Comparison of ENCODE assay signal across 14 cellular contexts in genomic region chr9:133089271-133089671, GRCh38. TPM values are rescaled to one million over a fixed set of nuclear protein-coding genes. Genes with fewer than 3 reads are reported as not detected.
DNase-seq lines count a peak whose midpoint lies in the region; ATAC-seq lines count a peak whose summit lies in the region.
"Had no signal": no experiment of that assay in that cellular context is flagged by ENCODE, and none has a peak within 500 bp of the region (broad histone marks: within the 10 kb centered on the region; RNA-seq: fewer than 3 reads in every experiment).

No MANE protein-coding gene starts in this region.

- DNase-seq in DMS79 (lab: John Stamatoyannopoulos, UW) (peak; percentile 64), NCI-H774 (lab: John Stamatoyannopoulos, UW) (peak; percentile 99), MG63 (no peak), NCI-H2081 treated with DMSO at 0.1 percent for 48 hours (lab: John Stamatoyannopoulos, UW) (no peak)
- DNase-seq in effector memory CD8-positive, alpha-beta T cell = no peak
- DNase-seq: activated naive CD4-positive, alpha-beta T cell treated with anti-CD3 and anti-CD28 coated beads, Interleukin-2, amount 10 ng/mL, durations not matched to agents 7 days and 5 days; mammary epithelial cell had no signal

- peaks cover 0 to 3% of the 10 kb centered on the region in 2 donors for H3K9me3 Mint-ChIP-seq in effector memory CD8-positive, alpha-beta T cell
- H3K9me3 Mint-ChIP-seq: activated naive CD4-positive, alpha-beta T cell treated with anti-CD3 and anti-CD28 coated beads, Interleukin-2, amount 10 ng/mL, durations not matched to agents 7 days and 5 days; dendritic cell treated with granulocyte-macrophage colony-stimulating factor and Interleukin-4, amounts not matched to agents 40 ng/mL and 50 ng/mL, for 4 days had no signal

- no peaks in the 10 kb centered on the region for H3K27me3 Mint-ChIP-seq in effector memory CD8-positive, alpha-beta T cell
- H3K27me3 Mint-ChIP-seq: dendritic cell treated with granulocyte-macrophage colony-stimulating factor and Interleukin-4, amounts not matched to agents 40 ng/mL and 50 ng/mL, for 4 days; IgD-negative memory B cell had no signal

- no peaks in the 10 kb centered on the region for H3K36me3 ChIP-seq in KOPT-K1 (ENCODE audit: insufficient read depth, low read length)
- H3K36me3 ChIP-seq in MG63 = peaks cover 3% of the 10 kb centered on the region; the same call in 1 of the 2 replicates
- H3K36me3 ChIP-seq: gastroesophageal sphincter, prostate gland had no signal

- H3K4me3 ChIP-seq in MG63 = no peak overlapping the region
- H3K4me3 ChIP-seq: gastroesophageal sphincter, prostate gland had no signal

- H3K4me3 Mint-ChIP-seq in effector memory CD8-positive, alpha-beta T cell = no peak overlapping the region
- H3K4me3 Mint-ChIP-seq: activated naive CD4-positive, alpha-beta T cell treated with anti-CD3 and anti-CD28 coated beads, Interleukin-2, amount 10 ng/mL, durations not matched to agents 7 days and 5 days; dendritic cell treated with granulocyte-macrophage colony-stimulating factor and Interleukin-4, amounts not matched to agents 40 ng/mL and 50 ng/mL, for 4 days; IgD-negative memory B cell had no signal

- peak overlapping the region; percentile 42 for H3K27ac ChIP-seq in KOPT-K1 (ENCODE audit: low read depth, low read length, poor library complexity, severe bottlenecking)
- H3K27ac ChIP-seq: gastroesophageal sphincter, prostate gland had no signal

- no peaks in the 10 kb centered on the region for H3K4me1 Mint-ChIP-seq in effector memory CD8-positive, alpha-beta T cell (ENCODE audit: low read depth in 2 of 2)
- H3K4me1 Mint-ChIP-seq: activated naive CD4-positive, alpha-beta T cell treated with anti-CD3 and anti-CD28 coated beads, Interleukin-2, amount 10 ng/mL, durations not matched to agents 7 days and 5 days had no signal

- H3K27me3 ChIP-seq in MG63 = no peaks in the 10 kb centered on the region
- H3K27me3 ChIP-seq: gastroesophageal sphincter had no signal

- ATAC-seq in effector memory CD8-positive, alpha-beta T cell (replicated peaks) = peak; percentile 27
- no peak for ATAC-seq in GM21528 (IDR thresholded peaks at IDR 0.05; ENCODE audit: low FRiP score, unreplicated experiment)
- ATAC-seq in HG03354 (IDR thresholded peaks at IDR 0.05; ENCODE audit: poor library complexity, severe bottlenecking, unreplicated experiment) = no peak
- ATAC-seq: gastroesophageal sphincter had no signal

- peaks cover 3% of the 10 kb centered on the region for H3K36me3 Mint-ChIP-seq in effector memory CD8-positive, alpha-beta T cell (ENCODE audit: insufficient read depth)
- H3K36me3 Mint-ChIP-seq: activated naive CD4-positive, alpha-beta T cell treated with anti-CD3 and anti-CD28 coated beads, Interleukin-2, amount 10 ng/mL, durations not matched to agents 7 days and 5 days had no signal

- no peak overlapping the region for H3K27ac Mint-ChIP-seq in effector memory CD8-positive, alpha-beta T cell
- H3K27ac Mint-ChIP-seq: activated naive CD4-positive, alpha-beta T cell treated with anti-CD3 and anti-CD28 coated beads, Interleukin-2, amount 10 ng/mL, durations not matched to agents 7 days and 5 days; dendritic cell treated with granulocyte-macrophage colony-stimulating factor and Interleukin-4, amounts not matched to agents 40 ng/mL and 50 ng/mL, for 4 days had no signal

- no peaks in the 10 kb centered on the region for H3K9me3 ChIP-seq in KOPT-K1 (ENCODE audit: insufficient read depth, low read length, poor library complexity, severe bottlenecking)
- H3K9me3 ChIP-seq in MG63 = no peaks in the 10 kb centered on the region
- H3K9me3 ChIP-seq: gastroesophageal sphincter, prostate gland had no signal

RNA-seq across cellular contexts. Expression of gene CEL, which starts 27.5 kb away (rescaled TPM):
- total RNA-seq in MG63 (2014; rRNA removed; shearing (Covaris generic); ENCODE audit: low replicate concordance) = 1.0 TPM in 1 of 2 replicates, not detected in the other

RNA-seq across cellular contexts. Expression of gene RALGDS, which starts 31.8 kb away (rescaled TPM):
- 21.4 and 22.8 TPM in 2 replicates for total RNA-seq in MG63 (2014; rRNA removed; shearing (Covaris generic); ENCODE audit: low replicate concordance)

RNA-seq across cellular contexts. Expression of gene GTF3C5, which starts 58.5 kb away (rescaled TPM):
- total RNA-seq in MG63 (2014; rRNA removed; shearing (Covaris generic); ENCODE audit: low replicate concordance) = 40.1 and 58.0 TPM in 2 replicates

Comparison
In these comparisons a context has a peak if more than half of its experiments do, and no peak if none do; other contexts are left out.
1. DNase-seq: peak in DMS79 (single experiment) and NCI-H774 (single experiment); none in effector memory CD8-positive, alpha-beta T cell (0 of 3), MG63 (single experiment) and NCI-H2081 treated with DMSO at 0.1 percent for 48 hours (single experiment).